ENCODE assay signal across 19 cellular contexts in genomic region chr2:188065386-188065785, GRCh38.
"Had no signal": no experiment of that assay in that cellular context is flagged by ENCODE, and none has a peak within 500 bp of the region (broad histone marks: within the 10 kb centered on the region; RNA-seq: fewer than 3 reads in every experiment).

No MANE protein-coding gene starts in this region.

- H3K4me1 ChIP-seq: heart left ventricle, sigmoid colon, testis, tibial nerve had no signal

- H3K9me3 ChIP-seq: mucosa of descending colon, neutrophil, sigmoid colon, testis had no signal

- ATAC-seq: heart left ventricle; mucosa of descending colon; naive thymus-derived CD8-positive, alpha-beta T cell; stimulated activated naive B cell treated with anti-CD40 and anti-IgM and Interleukin-4, amounts not matched to agents 10 μg/mL and 1 μg/mL and 100 μg/mL, for 72 hours; stimulated activated naive CD8-positive, alpha-beta T cell treated with anti-CD3 and anti-CD28 coated beads, Interleukin-15, amount 100 ng/mL, for 72 hours had no signal

- H3K36me3 ChIP-seq: heart left ventricle, neutrophil, sigmoid colon, tibial nerve had no signal

- DNase-seq: effector CD4-positive, alpha-beta T cell; hypothalamus; kidney glomerular epithelial cell; mammary epithelial cell; mucosa of descending colon; naive thymus-derived CD8-positive, alpha-beta T cell; sigmoid colon; stimulated activated CD4-positive, alpha-beta T cell treated with anti-CD3 and anti-CD28 coated beads, Interleukin-2, amount 100 ng/mL, for 24 hours; stimulated activated CD4-positive, alpha-beta T cell treated with anti-CD3 and anti-CD28 coated beads, Interleukin-4, amount 100 ng/mL, for 4 hours; stimulated activated naive B cell treated with anti-CD40 and anti-IgM and Interleukin-4, amounts not matched to agents 10 μg/mL and 1 μg/mL and 100 μg/mL, for 72 hours; stimulated activated naive CD8-positive, alpha-beta T cell treated with anti-CD3 and anti-CD28 coated beads, Interleukin-15, amount 100 ng/mL, for 72 hours; testis had no signal

- FAIRE-seq: frontal cortex, islet of Langerhans had no signal

- H3K27ac ChIP-seq: coronary artery, heart left ventricle, neutrophil, sigmoid colon, skin epidermis, testis, tibial nerve had no signal

- H3K4me3 ChIP-seq: coronary artery, heart left ventricle, mucosa of descending colon, sigmoid colon, skin epidermis, testis, tibial nerve had no signal

- H3K27me3 ChIP-seq: heart left ventricle, neutrophil, sigmoid colon, testis, tibial nerve had no signal
